Comparison of ENCODE assay signal across 14 cellular contexts in genomic region chr12:25712169-25712568, GRCh38.
DNase-seq lines count a peak whose midpoint lies in the region; ATAC-seq lines count a peak whose summit lies in the region.
"Had no signal": no experiment of that assay in that cellular context is flagged by ENCODE, and none has a peak within 500 bp of the region (broad histone marks: within the 10 kb centered on the region; RNA-seq: fewer than 3 reads in every experiment).

No MANE protein-coding gene starts in this region.

- peaks cover 4% of the 10 kb centered on the region for H3K4me1 Mint-ChIP-seq in activated naive CD4-positive, alpha-beta T cell treated with anti-CD3 and anti-CD28 coated beads for 36 hours (ENCODE audit: low read depth)
- H3K4me1 Mint-ChIP-seq: activated naive CD8-positive, alpha-beta T cell treated with anti-CD3 and anti-CD28 coated beads, Interleukin-2, amount 50 U/mL, for 24 hours; central memory CD8-positive, alpha-beta T cell had no signal

- CTCF ChIA-PET in activated naive CD4-positive, alpha-beta T cell treated with anti-CD3 and anti-CD28 coated beads for 36 hours (lab: Charles Lee): no interaction called here

- H3K36me3 Mint-ChIP-seq in activated naive CD4-positive, alpha-beta T cell treated with anti-CD3 and anti-CD28 coated beads for 36 hours (ENCODE audit: low read depth): no peaks in the 10 kb centered on the region

- no peaks in the 10 kb centered on the region for H3K9me3 Mint-ChIP-seq in activated naive CD4-positive, alpha-beta T cell treated with anti-CD3 and anti-CD28 coated beads for 36 hours

- ATAC-seq in HG02642 (IDR thresholded peaks at IDR 0.05; ENCODE audit: poor library complexity, unreplicated experiment) (peak; percentile 37), HG03565 (IDR thresholded peaks at IDR 0.05; ENCODE audit: unreplicated experiment) (peak; percentile 39), GM21526 (IDR thresholded peaks at IDR 0.05; ENCODE audit: low FRiP score, unreplicated experiment) (no peak)
- ATAC-seq: activated naive CD8-positive, alpha-beta T cell treated with anti-CD3 and anti-CD28 coated beads, Interleukin-2, amount 50 U/mL, for 24 hours; PC-3 had no signal

- H3K27ac Mint-ChIP-seq in activated naive CD4-positive, alpha-beta T cell treated with anti-CD3 and anti-CD28 coated beads for 36 hours: no peak overlapping the region
- H3K27ac Mint-ChIP-seq: activated naive CD8-positive, alpha-beta T cell treated with anti-CD3 and anti-CD28 coated beads, Interleukin-2, amount 50 U/mL, for 24 hours had no signal

- intact Hi-C loops in activated naive CD4-positive, alpha-beta T cell treated with anti-CD3 and anti-CD28 coated beads for 36 hours (cut with micrococcal nuclease): no loop called here

- no peaks in the 10 kb centered on the region for H3K27me3 Mint-ChIP-seq in activated naive CD4-positive, alpha-beta T cell treated with anti-CD3 and anti-CD28 coated beads for 36 hours (ENCODE audit: low read depth)
- H3K27me3 Mint-ChIP-seq: activated naive CD8-positive, alpha-beta T cell treated with anti-CD3 and anti-CD28 coated beads, Interleukin-2, amount 50 U/mL, for 24 hours; central memory CD8-positive, alpha-beta T cell had no signal

- peak; percentile 10 for DNase-seq in activated naive CD4-positive, alpha-beta T cell treated with anti-CD3 and anti-CD28 coated beads for 36 hours
- DNase-seq in activated naive CD4-positive, alpha-beta T cell (lab: John Stamatoyannopoulos, UW): no peak
- DNase-seq in NCI-H2081 (lab: John Stamatoyannopoulos, UW) (no peak), iPS-NIHi7 (ENCODE audit: extremely low spot score) (no peak), NCI-H526 treated with DMSO at 0.1 percent for 48 hours (lab: John Stamatoyannopoulos, UW) (no peak)
- DNase-seq: ACHN; activated naive CD8-positive, alpha-beta T cell treated with anti-CD3 and anti-CD28 coated beads, Interleukin-2, amount 50 U/mL, for 24 hours; NCI-H1092 treated with DMSO at 0.1 percent for 48 hours; PC-3; SW 1271 had no signal

- H3K4me3 Mint-ChIP-seq in activated naive CD4-positive, alpha-beta T cell treated with anti-CD3 and anti-CD28 coated beads for 36 hours: no peak overlapping the region
- H3K4me3 Mint-ChIP-seq: activated naive CD8-positive, alpha-beta T cell treated with anti-CD3 and anti-CD28 coated beads, Interleukin-2, amount 50 U/mL, for 24 hours; central memory CD8-positive, alpha-beta T cell had no signal
